12 cellular contexts compared by ENCODE assay signal in genomic region chr10:30643800-30644199, GRCh38. TPM values are rescaled to one million over a fixed set of nuclear protein-coding genes. Genes with fewer than 3 reads are reported as not detected.
A peak's percentile ranks its signal among the peaks of the same experiment; 100 is the strongest.
DNase-seq lines count a peak whose midpoint lies in the region; ATAC-seq and TF ChIP-seq lines count a peak whose summit lies in the region.
"Not testable (repeated sequence)": the region's sequence is repeated elsewhere in the genome, so short reads cannot be mapped to it uniquely, and the experiment has no call there.
"Had no signal": no experiment of that assay in that cellular context is flagged by ENCODE, and none has a peak within 500 bp of the region (broad histone marks: within the 10 kb centered on the region; RNA-seq: fewer than 3 reads in every experiment).

No MANE protein-coding gene starts in this region.

- H3K27ac ChIP-seq in gastroesophageal sphincter = not testable (repeated sequence)
- H3K27ac ChIP-seq in left lung (peak overlapping the region; percentile 29 to 36), thoracic aorta (peak overlapping the region; percentile 73 to 81)

- ATAC-seq in gastroesophageal sphincter (peak; percentile 25), left cardiac atrium (peak; percentile 61 to 76), left lung (peak; percentile 24)
- not testable (repeated sequence) for ATAC-seq in thoracic aorta (ENCODE audit: insufficient number of reproducible peaks, low FRiP score, low read depth)

- 28 to 100% methylated on average over 2 to 5 of the region's 11 CpGs for WGBS in gastroesophageal sphincter (ENCODE audit: low coverage in 1 of 2), 2 donors

- H3K9me3 ChIP-seq in gastroesophageal sphincter, left lung, thoracic aorta: not testable (repeated sequence)

- not testable (repeated sequence) for H3K4me1 ChIP-seq in gastroesophageal sphincter, left lung
- peaks cover 13 to 34% of the 10 kb centered on the region in 2 donors for H3K4me1 ChIP-seq in thoracic aorta (ENCODE audit: control insufficient read depth in 1 of 2, low read depth in 2 of 2)

- not testable (repeated sequence) for H3K36me3 ChIP-seq in gastroesophageal sphincter, left lung, thoracic aorta

- DNase-seq in LNCaP clone FGC (ENCODE audit: low read depth) = peak; percentile 17
- peak; percentile 19 for DNase-seq in astrocyte of the hippocampus (ENCODE audit: low read depth, low spot score)
- DNase-seq in left cardiac atrium = peak; percentile 59
- not testable (repeated sequence) for DNase-seq in left lung; thoracic aorta (ENCODE audit: low spot score)
- DNase-seq in retina = peak; percentile 26

- TF ChIP-seq CTCF in LNCaP clone FGC (IDR thresholded peaks at IDR 0.05; ENCODE audit: control insufficient read depth, extremely low read depth, insufficient read depth); gastroesophageal sphincter (IDR thresholded peaks at IDR 0.05); left lung (IDR thresholded peaks at IDR 0.05); thoracic aorta (IDR thresholded peaks at IDR 0.05): not testable (repeated sequence)

- not testable (repeated sequence) for H3K27me3 ChIP-seq in gastroesophageal sphincter; left lung; thoracic aorta (replicated peaks; ENCODE audit: insufficient read depth)

- TF ChIP-seq EP300 in gastroesophageal sphincter (IDR thresholded peaks at IDR 0.05) = not testable (repeated sequence)

- not testable (repeated sequence) for H3K4me3 ChIP-seq in LNCaP clone FGC (ENCODE audit: low read depth, low read length); gastroesophageal sphincter; left lung
- H3K4me3 ChIP-seq in thoracic aorta = peak overlapping the region; percentile 3

- intact Hi-C loops in left cardiac atrium (cut with DNase I); left lung (cut with DNase I): not testable (repeated sequence)

- not testable (repeated sequence) for TF ChIP-seq POLR2A in gastroesophageal sphincter (IDR thresholded peaks at IDR 0.05)

RNA-seq across cellular contexts. Expression of gene LYZL2, which starts 14.2 kb away (rescaled TPM):
- total RNA-seq in gastroesophageal sphincter = not detected
- total RNA-seq in left cardiac atrium = not detected
- total RNA-seq in left lung = not detected
- total RNA-seq in thoracic aorta = not detected
- total RNA-seq: CD4-positive, alpha-beta T cell; G401; HT-29; M059J; OCI-LY7 had no signal
